ENCODE assay signal across 7 cellular contexts in genomic region chr1:212814989-212815388, GRCh38. TPM values are rescaled to one million over a fixed set of nuclear protein-coding genes. Genes with fewer than 3 reads are reported as not detected.
DNase-seq lines count a peak whose midpoint lies in the region; ATAC-seq and TF ChIP-seq lines count a peak whose summit lies in the region.

No MANE protein-coding gene starts in this region.

- no peak for ATAC-seq in GM18868 (IDR thresholded peaks at IDR 0.05; ENCODE audit: unreplicated experiment)

- H4K20me1 ChIP-seq in osteoblast (ENCODE audit: insufficient read depth, low read length): no peaks in the 10 kb centered on the region

- H3K27me3 ChIP-seq in osteoblast (ENCODE audit: insufficient read depth, low read length): no peaks in the 10 kb centered on the region

- H3K9me3 ChIP-seq in osteoblast (ENCODE audit: low read depth, low read length): no peaks in the 10 kb centered on the region

- no peaks in the 10 kb centered on the region for H3K4me1 ChIP-seq in osteoblast (ENCODE audit: insufficient read depth, low read length)

- TF ChIP-seq CTCF in choroid plexus epithelial cell (conservative IDR thresholded peaks at IDR 0.05; ENCODE audit: low read depth, low read length) (peak; percentile 44), osteoblast (IDR thresholded peaks at IDR 0.05; ENCODE audit: extremely low read depth, low read depth, low read length) (peak; percentile 42)

- no peak overlapping the region for H3K4me3 ChIP-seq in choroid plexus epithelial cell (ENCODE audit: low read depth, low read length)
- no peak overlapping the region for H3K4me3 ChIP-seq in osteoblast (ENCODE audit: insufficient read depth, low read length)

- no peak overlapping the region for H3K27ac ChIP-seq in osteoblast (ENCODE audit: low read depth, low read length)

- H3K4me2 ChIP-seq in osteoblast (ENCODE audit: insufficient read depth, low read length): no peak overlapping the region

- no peaks in the 10 kb centered on the region for H3K79me2 ChIP-seq in osteoblast (ENCODE audit: insufficient read depth, low read length)

- no peak overlapping the region for H2AFZ ChIP-seq in osteoblast (ENCODE audit: low read length)

- no peaks in the 10 kb centered on the region for H3K36me3 ChIP-seq in osteoblast (ENCODE audit: insufficient read depth, low read length)

- DNase-seq in ELR (ENCODE audit: low read depth) (peak; percentile 17), M059J (ENCODE audit: low read depth) (peak; percentile 14), choroid plexus epithelial cell (ENCODE audit: low read depth) (peak; percentile 49), osteoblast (ENCODE audit: insufficient read length, low spot score, missing footprints) (no peak), 8988T (no peak), NCI-H187 (lab: John Stamatoyannopoulos, UW) (no peak)

RNA-seq across cellular contexts. Expression of gene TATDN3, which starts 23.3 kb away (rescaled TPM):
- total RNA-seq in M059J (2014; rRNA removed; shearing (Covaris generic)): 12.5 and 15.7 TPM in 2 replicates
- total RNA-seq in osteoblast: 14.1 and 18.3 TPM in 2 replicates

RNA-seq across cellular contexts. Expression of gene NSL1, which starts 23.4 kb away (rescaled TPM):
- total RNA-seq in M059J (2014; rRNA removed; shearing (Covaris generic)): 44.5 and 87.9 TPM in 2 replicates
- 28.2 and 29.8 TPM in 2 replicates for total RNA-seq in osteoblast

RNA-seq across cellular contexts. Expression of gene SPATA45, which starts 32.5 kb away (rescaled TPM):
- 1.8 TPM in 1 of 2 replicates, not detected in the other for total RNA-seq in M059J (2014; rRNA removed; shearing (Covaris generic))
- not detected in 2 replicates for total RNA-seq in osteoblast

RNA-seq across cellular contexts. Expression of gene FLVCR1, which starts 43.1 kb away (rescaled TPM):
- 4.2 and 8.1 TPM in 2 replicates for total RNA-seq in M059J (2014; rRNA removed; shearing (Covaris generic))
- total RNA-seq in osteoblast: 5.4 and 11.2 TPM in 2 replicates

Comparison
In these comparisons a context has a peak if more than half of its experiments do, and no peak if none do; other contexts are left out.
1. DNase-seq: peak in ELR (single experiment), M059J (single experiment) and choroid plexus epithelial cell (single experiment); none in osteoblast (single experiment), 8988T (single experiment) and NCI-H187 (0 of 2).